18 cellular contexts compared by ENCODE assay signal in genomic region chr16:35733971-35734702, GRCh38.
DNase-seq lines count a peak whose midpoint lies in the region; ATAC-seq and TF ChIP-seq lines count a peak whose summit lies in the region.
"Had no signal": no experiment of that assay in that cellular context is flagged by ENCODE, and none has a peak within 500 bp of the region (broad histone marks: within the 10 kb centered on the region; RNA-seq: fewer than 3 reads in every experiment).

No MANE protein-coding gene starts in this region.

- H3K9me3 ChIP-seq in esophagus muscularis mucosa (peaks cover 0 to 19% (median 5%) of the 10 kb centered on the region in 4 donors), stomach (peaks cover 0 to 84% (median 50%) of the 10 kb centered on the region in 4 donors)

- H3K4me3 Mint-ChIP-seq in stimulated activated memory B cell treated with anti-CD40 and anti-IgM and Interleukin-4, amounts not matched to agents 10 μg/mL and 1 μg/mL and 100 μg/mL, for 72 hours = no peak overlapping the region
- H3K4me3 Mint-ChIP-seq: IgD-negative memory B cell had no signal

- intact Hi-C loops in esophagus muscularis mucosa (cut with DNase I) = no loop called here
- intact Hi-C loops in stomach (cut with DNase I; ENCODE audit: low total_unique reads) = loop anchor here (10.0 kb wide), 1 partner anchor 61 kb away; no protein-coding TSS in a partner anchor

- TF ChIP-seq POLR2A in esophagus muscularis mucosa (IDR thresholded peaks at IDR 0.05; ENCODE audit: low read depth) = no peak
- no peak for TF ChIP-seq POLR2A in stomach (IDR thresholded peaks at IDR 0.05)

- H3K36me3 Mint-ChIP-seq in stimulated activated memory B cell treated with anti-CD40 and anti-IgM and Interleukin-4, amounts not matched to agents 10 μg/mL and 1 μg/mL and 100 μg/mL, for 72 hours = no peaks in the 10 kb centered on the region
- H3K36me3 Mint-ChIP-seq: IgD-negative memory B cell had no signal

- TF ChIP-seq EP300 in esophagus muscularis mucosa (IDR thresholded peaks at IDR 0.05) (no peak), stomach (IDR thresholded peaks at IDR 0.05) (no peak)

- no peaks in the 10 kb centered on the region for H3K4me1 Mint-ChIP-seq in stimulated activated memory B cell treated with anti-CD40 and anti-IgM and Interleukin-4, amounts not matched to agents 10 μg/mL and 1 μg/mL and 100 μg/mL, for 72 hours
- H3K4me1 Mint-ChIP-seq: IgD-negative memory B cell had no signal

- H3K27ac Mint-ChIP-seq in stimulated activated memory B cell treated with anti-CD40 and anti-IgM and Interleukin-4, amounts not matched to agents 10 μg/mL and 1 μg/mL and 100 μg/mL, for 72 hours = no peak overlapping the region
- H3K27ac Mint-ChIP-seq: IgD-negative memory B cell had no signal

- H3K36me3 ChIP-seq in esophagus muscularis mucosa (no peaks in the 10 kb centered on the region), stomach (no peaks in the 10 kb centered on the region)

- no peaks in the 10 kb centered on the region for H3K27me3 Mint-ChIP-seq in stimulated activated memory B cell treated with anti-CD40 and anti-IgM and Interleukin-4, amounts not matched to agents 10 μg/mL and 1 μg/mL and 100 μg/mL, for 72 hours
- H3K27me3 Mint-ChIP-seq: IgD-negative memory B cell had no signal

- WGBS in esophagus muscularis mucosa = 76% methylated on average over 17 of the region's 18 CpGs
- 68 to 76% (median 73%) methylated on average over 16 to 18 of the region's 18 CpGs for WGBS in stomach, 5 donors

- no peak overlapping the region for H3K4me3 ChIP-seq in esophagus muscularis mucosa
- no peak overlapping the region for H3K4me3 ChIP-seq in stomach

- TF ChIP-seq CTCF in GM13976 (IDR thresholded peaks at IDR 0.05; ENCODE audit: borderline replicate concordance, control extremely low read depth, extremely low read depth, insufficient read depth, missing control alignments) (no peak), esophagus muscularis mucosa (IDR thresholded peaks at IDR 0.05) (no peak), stomach (IDR thresholded peaks at IDR 0.05) (no peak)

- H3K27ac ChIP-seq in esophagus muscularis mucosa (replicated peaks in 1 of 4) (no peak overlapping the region), stomach (no peak overlapping the region)
- H3K27ac ChIP-seq: HL-60, RWPE1 had no signal

- H3K27me3 ChIP-seq in esophagus muscularis mucosa (no peaks in the 10 kb centered on the region), stomach (no peaks in the 10 kb centered on the region)

- H3K9me3 Mint-ChIP-seq in stimulated activated memory B cell treated with anti-CD40 and anti-IgM and Interleukin-4, amounts not matched to agents 10 μg/mL and 1 μg/mL and 100 μg/mL, for 72 hours = peaks cover 23% of the 10 kb centered on the region

- DNase-seq in D341Med (ENCODE audit: low spot score) (peak; percentile 6), GM13976 (ENCODE audit: low spot score) (peak; percentile 13), esophagus muscularis mucosa (ENCODE audit: extremely low spot score) (peak; percentile 81), stomach (no peak)
- DNase-seq: NCI-H1092, NCI-H1417 treated with DMSO at 0.1 percent for 48 hours, NCI-H1694 treated with DMSO at 0.1 percent for 48 hours, NCI-H2081, NCI-H2227 treated with DMSO at 0.1 percent for 48 hours, NCI-H526 treated with DMSO at 0.1 percent for 48 hours, SHP77 treated with DMSO at 0.1 percent for 48 hours had no signal

- in situ Hi-C loops in GM13976 (cut with MboI; ENCODE audit: low sequenced_read_pairs, unreplicated experiment) = loop anchor here (25.0 kb wide), 1 partner anchor 103 kb away; no protein-coding TSS in a partner anchor

- ATAC-seq in stimulated activated memory B cell treated with anti-CD40 and anti-IgM and Interleukin-4, amounts not matched to agents 10 μg/mL and 1 μg/mL and 100 μg/mL, for 72 hours = peak; percentile 29
- ATAC-seq in GM21360 (IDR thresholded peaks at IDR 0.05; ENCODE audit: unreplicated experiment) = no peak
- no peak for ATAC-seq in GM19395 (IDR thresholded peaks at IDR 0.05; ENCODE audit: unreplicated experiment)
- ATAC-seq: Panc1 had no signal

- H3K4me1 ChIP-seq in esophagus muscularis mucosa (no peaks in the 10 kb centered on the region), stomach (no peaks in the 10 kb centered on the region)
